In the genomic region with DNA sequence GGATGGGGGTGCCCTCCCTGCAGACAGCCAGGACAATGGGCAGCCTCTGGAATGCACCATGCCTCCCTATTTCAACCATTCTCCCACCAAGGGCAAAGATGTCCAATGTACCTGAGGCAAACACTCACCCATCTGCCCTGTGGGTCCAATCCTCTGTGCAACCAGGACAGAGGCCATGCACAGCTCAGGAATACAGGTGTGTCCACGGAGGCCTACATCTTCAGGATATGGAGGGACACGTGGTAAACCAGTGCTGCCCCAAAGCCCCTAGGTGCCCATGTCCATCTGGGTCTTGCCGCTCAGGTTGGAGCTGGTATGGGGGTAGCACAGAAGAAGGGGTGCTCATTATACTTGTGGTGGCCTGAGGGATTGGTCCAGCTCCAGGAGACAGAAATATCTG, we compare ENCODE assay signal across 11 cellular contexts. TPM values are rescaled to one million over a fixed set of nuclear protein-coding genes. Genes with fewer than 3 reads are reported as not detected.
DNase-seq lines count a peak whose midpoint lies in the region; ATAC-seq and TF ChIP-seq lines count a peak whose summit lies in the region.
"Had no signal": no experiment of that assay in that cellular context is flagged by ENCODE, and none has a peak within 500 bp of the region (broad histone marks: within the 10 kb centered on the region; RNA-seq: fewer than 3 reads in every experiment).

No MANE protein-coding gene starts in this region.

- H3K27me3 Mint-ChIP-seq in activated CD8-positive, alpha-beta T cell treated with anti-CD3 and anti-CD28 coated beads for 36 hours: no peaks in the 10 kb centered on the region

- no peak for ATAC-seq in left cardiac atrium
- ATAC-seq in activated CD8-positive, alpha-beta T cell treated with anti-CD3 and anti-CD28 coated beads for 36 hours: no peak
- ATAC-seq in lower lobe of right lung: no peak
- no peak for ATAC-seq in upper lobe of left lung (ENCODE audit: low FRiP score in 2 of 2)

- H3K9me3 ChIP-seq in left ventricle myocardium inferior (replicated peaks) (no peaks in the 10 kb centered on the region), lower lobe of right lung (no peaks in the 10 kb centered on the region), upper lobe of left lung (no peaks in the 10 kb centered on the region)
- H3K9me3 ChIP-seq: mucosa of descending colon had no signal

- H3K36me3 Mint-ChIP-seq in activated CD8-positive, alpha-beta T cell treated with anti-CD3 and anti-CD28 coated beads for 36 hours (ENCODE audit: low read depth): peaks cover 32% of the 10 kb centered on the region

- TF ChIP-seq EP300 in upper lobe of left lung (IDR thresholded peaks at IDR 0.05): no peak

- CTCF ChIA-PET in activated CD8-positive, alpha-beta T cell treated with anti-CD3 and anti-CD28 coated beads for 36 hours (lab: Charles Lee): interaction anchor here (1.7 to 3.1 kb wide), 3 partner anchors 11 to 109 kb away, joined by 5 to 12 read pairs (median 6); a partner anchor contains a TSS

- 94% methylated on average over 3 of the region's 3 CpGs; no CpG with 5 or more reads in 1 of the 2 donors for WGBS in upper lobe of left lung, 2 donors

- H3K4me3 Mint-ChIP-seq in activated CD8-positive, alpha-beta T cell treated with anti-CD3 and anti-CD28 coated beads for 36 hours: peak overlapping the region; percentile 54

- DNase-seq in left ventricle myocardium inferior: no peak
- DNase-seq in left cardiac atrium: no peak
- DNase-seq in activated CD8-positive, alpha-beta T cell treated with anti-CD3 and anti-CD28 coated beads for 36 hours: no peak
- no peak for DNase-seq in lower lobe of right lung
- DNase-seq in upper lobe of left lung: no peak
- no peak for DNase-seq in NCI-H526 (lab: John Stamatoyannopoulos, UW)
- DNase-seq in NCI-H2029 (lab: John Stamatoyannopoulos, UW): no peak
- DNase-seq in superior temporal gyrus (ENCODE audit: extremely low spot score): no peak
- DNase-seq: AML-193, Karpas-422, mucosa of descending colon had no signal

- H3K4me1 ChIP-seq in left ventricle myocardium inferior (peaks cover 70% of the 10 kb centered on the region), lower lobe of right lung (peaks cover 79% of the 10 kb centered on the region), upper lobe of left lung (peaks cover 56 to 74% (median 61%) of the 10 kb centered on the region in 4 donors)

- POLR2A ChIA-PET in activated CD8-positive, alpha-beta T cell treated with anti-CD3 and anti-CD28 coated beads for 36 hours (lab: Charles Lee): interaction anchor here (1.0 to 3.7 kb wide), 5 partner anchors 10 to 91 kb away, joined by 3 to 19 read pairs (median 6); no protein-coding TSS in a partner anchor

- TF ChIP-seq CTCF in left ventricle myocardium inferior (IDR thresholded peaks at IDR 0.05; ENCODE audit: borderline replicate concordance) (no peak), lower lobe of right lung (IDR thresholded peaks at IDR 0.05) (no peak), upper lobe of left lung (IDR thresholded peaks at IDR 0.05) (no peak)
- TF ChIP-seq CTCF in activated CD8-positive, alpha-beta T cell treated with anti-CD3 and anti-CD28 coated beads for 36 hours (IDR thresholded peaks at IDR 0.05): no peak

- no peaks in the 10 kb centered on the region for H3K27me3 ChIP-seq in left ventricle myocardium inferior (ENCODE audit: low read depth)
- no peaks in the 10 kb centered on the region for H3K27me3 ChIP-seq in lower lobe of right lung (ENCODE audit: low read depth)
- no peaks in the 10 kb centered on the region for H3K27me3 ChIP-seq in upper lobe of left lung

- H3K4me3 ChIP-seq in left ventricle myocardium inferior (no peak overlapping the region), lower lobe of right lung (no peak overlapping the region), upper lobe of left lung (no peak overlapping the region)
- H3K4me3 ChIP-seq: mucosa of descending colon had no signal

- peaks cover 78% of the 10 kb centered on the region for H3K4me1 Mint-ChIP-seq in activated CD8-positive, alpha-beta T cell treated with anti-CD3 and anti-CD28 coated beads for 36 hours (ENCODE audit: low read depth)

- TF ChIP-seq POLR2A in upper lobe of left lung (IDR thresholded peaks at IDR 0.05): no peak

- H3K36me3 ChIP-seq in left ventricle myocardium inferior: no peaks in the 10 kb centered on the region
- peaks cover 34% of the 10 kb centered on the region for H3K36me3 ChIP-seq in lower lobe of right lung
- peaks cover 0 to 22% (median 5%) of the 10 kb centered on the region in 4 donors for H3K36me3 ChIP-seq in upper lobe of left lung

- H3K27ac Mint-ChIP-seq in activated CD8-positive, alpha-beta T cell treated with anti-CD3 and anti-CD28 coated beads for 36 hours: peak overlapping the region; percentile 98

- peaks cover 2% of the 10 kb centered on the region for H3K9me3 Mint-ChIP-seq in activated CD8-positive, alpha-beta T cell treated with anti-CD3 and anti-CD28 coated beads for 36 hours

- intact Hi-C loops in left ventricle myocardium inferior (cut with micrococcal nuclease) (no loop called here), left cardiac atrium (cut with DNase I) (no loop called here), lower lobe of right lung (cut with DNase I) (no loop called here)
- intact Hi-C loops in activated CD8-positive, alpha-beta T cell treated with anti-CD3 and anti-CD28 coated beads for 36 hours (cut with micrococcal nuclease): no loop called here

- H3K27ac ChIP-seq in left ventricle myocardium inferior (replicated peaks) (peak overlapping the region; percentile 71), lower lobe of right lung (peak overlapping the region; percentile 72), upper lobe of left lung (peak overlapping the region; percentile 71 to 81 (median 76))

RNA-seq across cellular contexts. Expression of a gene that starts 20.4 kb away (rescaled TPM):
- total RNA-seq in left ventricle myocardium inferior (28.5 TPM), left cardiac atrium (10 to 100 TPM; 20.5 to 25.3 TPM), lower lobe of right lung (35.1 TPM), upper lobe of left lung (10 to 100 TPM; 23.0 to 67.1 (median 34.4) TPM)
- 10 to 100 TPM; 40.0 to 42.3 TPM for total RNA-seq in activated CD8-positive, alpha-beta T cell treated with anti-CD3 and anti-CD28 coated beads for 36 hours
